In the genomic region with DNA sequence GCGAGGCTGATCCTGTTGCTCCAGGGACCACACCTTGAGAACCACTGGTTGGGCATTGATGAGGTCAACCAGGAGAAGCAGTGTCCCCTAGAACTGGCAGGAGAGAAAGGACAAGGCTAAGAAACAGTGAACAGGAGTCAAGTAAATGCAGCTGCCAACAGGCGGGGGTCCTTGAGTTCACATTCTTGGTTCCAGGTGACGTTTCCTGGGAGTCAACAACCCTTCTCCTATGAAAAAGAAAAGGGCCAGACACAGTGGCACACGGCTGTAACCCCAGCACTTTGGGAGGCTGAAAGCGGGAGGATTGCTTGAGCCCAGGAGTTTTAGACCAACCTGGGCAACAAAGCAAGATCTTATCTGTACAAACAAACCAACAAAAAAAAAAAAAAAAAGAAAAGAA, we compare ENCODE assay signal across 33 cellular contexts.
"Had no signal": no experiment of that assay in that cellular context is flagged by ENCODE, and none has a peak within 500 bp of the region (broad histone marks: within the 10 kb centered on the region; RNA-seq: fewer than 3 reads in every experiment).

No MANE protein-coding gene starts in this region.

- DNase-seq: activated CD4-positive, alpha-beta memory T cell treated with anti-CD3 and anti-CD28 coated beads for 36 hours; activated CD4-positive, alpha-beta T cell treated with anti-CD3 and anti-CD28 coated beads for 36 hours; activated CD4-positive, alpha-beta T cell treated with anti-CD3 and anti-CD28 coated beads, Interleukin-2, amount 10 ng/mL, durations not matched to agents 7 days and 5 days; activated CD8-positive, alpha-beta memory T cell treated with anti-CD3 and anti-CD28 coated beads, Interleukin-2, amount 50 U/mL, for 4 hours; activated gamma-delta T cell treated with Interleukin-2 at 50 U/mL for 16 hours; activated naive CD4-positive, alpha-beta T cell treated with anti-CD3 and anti-CD28 coated beads for 36 hours; activated naive CD8-positive, alpha-beta T cell treated with anti-CD3 and anti-CD28 coated beads for 36 hours; activated T-cell treated with anti-CD3 and anti-CD28 coated beads for 4 hours; activated T-cell treated with anti-CD3 and anti-CD28 coated beads, Interleukin-2, amount 50 U/mL, for 4 hours; amniotic stem cell; aorta; Kasumi-1; KG1; MG63; NCI-H1048; NCI-H1105 treated with DMSO at 0.1 percent for 48 hours; NCI-H1436; NCI-H1694; NCI-H1930; NCI-H2081 treated with DMSO at 0.1 percent for 48 hours; NCI-H345; NCI-H524 treated with DMSO at 0.1 percent for 48 hours; PC-3; Peyer's patch; RPMI8226; SHP77 treated with DMSO at 0.1 percent for 48 hours; SK-N-SH had no signal

- H3K36me3 Mint-ChIP-seq: activated CD4-positive, alpha-beta memory T cell treated with anti-CD3 and anti-CD28 coated beads for 36 hours; activated naive CD8-positive, alpha-beta T cell treated with anti-CD3 and anti-CD28 coated beads for 36 hours had no signal

- H3K9me3 Mint-ChIP-seq: activated CD4-positive, alpha-beta memory T cell treated with anti-CD3 and anti-CD28 coated beads for 36 hours; activated CD4-positive, alpha-beta T cell treated with anti-CD3 and anti-CD28 coated beads, Interleukin-2, amount 10 ng/mL, durations not matched to agents 7 days and 5 days; activated naive CD4-positive, alpha-beta T cell treated with anti-CD3 and anti-CD28 coated beads for 36 hours; activated naive CD8-positive, alpha-beta T cell treated with anti-CD3 and anti-CD28 coated beads for 36 hours; activated T-cell treated with anti-CD3 and anti-CD28 coated beads, Interleukin-2, amount 50 U/mL, for 4 hours; activated T-helper 1 cell treated with anti-CD3 and anti-CD28 coated beads, Interleukin-12 subunit alpha, Interleukin-12 subunit beta, Interleukin-2, Interleukin-4 antibody, amounts not matched to agents 30 ng/mL and 10 ng/mL and 1 ng/mL, durations not matched to agents 14 hours and 24 hours and 36 hours; central memory CD8-positive, alpha-beta T cell; T-helper 1 cell treated with Interleukin-12 subunit alpha and Interleukin-12 subunit beta and Interleukin-4 antibody, amounts not matched to agents 30 μg/mL and 1 μg/mL, for 36 hours; T-helper 2 cell treated with Interferon-gamma antibody and Interleukin-4, amounts not matched to agents 5 μg/mL and 100 μg/mL, for 36 hours had no signal

- H3K27me3 Mint-ChIP-seq: activated CD4-positive, alpha-beta T cell treated with anti-CD3 and anti-CD28 coated beads, Interleukin-2, amount 10 ng/mL, durations not matched to agents 7 days and 5 days had no signal

- H3K4me1 ChIP-seq: Peyer's patch had no signal

- H3K27me3 ChIP-seq: cardiac muscle cell, MG63, Peyer's patch had no signal

- H3K9ac ChIP-seq: SK-N-SH had no signal

- H3K4me3 ChIP-seq: cardiac muscle cell, MG63, Peyer's patch, SJSA1 had no signal

- H3K27ac Mint-ChIP-seq: activated CD4-positive, alpha-beta memory T cell treated with anti-CD3 and anti-CD28 coated beads for 36 hours; activated CD4-positive, alpha-beta T cell treated with anti-CD3 and anti-CD28 coated beads for 36 hours; activated CD4-positive, alpha-beta T cell treated with anti-CD3 and anti-CD28 coated beads, Interleukin-2, amount 10 ng/mL, durations not matched to agents 7 days and 5 days; activated naive CD4-positive, alpha-beta T cell treated with anti-CD3 and anti-CD28 coated beads for 36 hours; activated naive CD8-positive, alpha-beta T cell treated with anti-CD3 and anti-CD28 coated beads for 36 hours; activated T-helper 1 cell treated with anti-CD3 and anti-CD28 coated beads, Interleukin-12 subunit alpha, Interleukin-12 subunit beta, Interleukin-2, Interleukin-4 antibody, amounts not matched to agents 30 ng/mL and 10 ng/mL and 1 ng/mL, durations not matched to agents 14 hours and 24 hours and 36 hours; T-helper 1 cell treated with Interleukin-12 subunit alpha and Interleukin-12 subunit beta and Interleukin-4 antibody, amounts not matched to agents 30 μg/mL and 1 μg/mL, for 36 hours; T-helper 2 cell treated with Interferon-gamma antibody and Interleukin-4, amounts not matched to agents 5 μg/mL and 100 μg/mL, for 36 hours had no signal

- H3K36me3 ChIP-seq: cardiac muscle cell, MG63, Peyer's patch, SJSA1 had no signal

- ATAC-seq: activated CD4-positive, alpha-beta T cell treated with anti-CD3 and anti-CD28 coated beads for 36 hours; activated T-cell treated with anti-CD3 and anti-CD28 coated beads, Interleukin-2, amount 50 U/mL, for 4 hours; PC-3 had no signal

- H3K4me3 Mint-ChIP-seq: activated CD4-positive, alpha-beta memory T cell treated with anti-CD3 and anti-CD28 coated beads for 36 hours; activated CD4-positive, alpha-beta T cell treated with anti-CD3 and anti-CD28 coated beads for 36 hours; activated CD4-positive, alpha-beta T cell treated with anti-CD3 and anti-CD28 coated beads, Interleukin-2, amount 10 ng/mL, durations not matched to agents 7 days and 5 days; activated naive CD4-positive, alpha-beta T cell treated with anti-CD3 and anti-CD28 coated beads for 36 hours; activated naive CD8-positive, alpha-beta T cell treated with anti-CD3 and anti-CD28 coated beads for 36 hours; activated T-cell treated with anti-CD3 and anti-CD28 coated beads, Interleukin-2, amount 50 U/mL, for 4 hours; activated T-helper 1 cell treated with anti-CD3 and anti-CD28 coated beads, Interleukin-12 subunit alpha, Interleukin-12 subunit beta, Interleukin-2, Interleukin-4 antibody, amounts not matched to agents 30 ng/mL and 10 ng/mL and 1 ng/mL, durations not matched to agents 14 hours and 24 hours and 36 hours; central memory CD8-positive, alpha-beta T cell; T-helper 1 cell treated with Interleukin-12 subunit alpha and Interleukin-12 subunit beta and Interleukin-4 antibody, amounts not matched to agents 30 μg/mL and 1 μg/mL, for 36 hours; T-helper 2 cell treated with Interferon-gamma antibody and Interleukin-4, amounts not matched to agents 5 μg/mL and 100 μg/mL, for 36 hours had no signal

- H3K4me1 Mint-ChIP-seq: activated CD4-positive, alpha-beta T cell treated with anti-CD3 and anti-CD28 coated beads for 36 hours; activated CD4-positive, alpha-beta T cell treated with anti-CD3 and anti-CD28 coated beads, Interleukin-2, amount 10 ng/mL, durations not matched to agents 7 days and 5 days; activated naive CD8-positive, alpha-beta T cell treated with anti-CD3 and anti-CD28 coated beads for 36 hours; central memory CD8-positive, alpha-beta T cell had no signal

- H3K9me3 ChIP-seq: MG63, Peyer's patch, SK-N-SH had no signal

- H3K27ac ChIP-seq: cardiac muscle cell, Peyer's patch, SJSA1 had no signal
